Comparison of ENCODE assay signal across 20 cellular contexts in the genomic region with DNA sequence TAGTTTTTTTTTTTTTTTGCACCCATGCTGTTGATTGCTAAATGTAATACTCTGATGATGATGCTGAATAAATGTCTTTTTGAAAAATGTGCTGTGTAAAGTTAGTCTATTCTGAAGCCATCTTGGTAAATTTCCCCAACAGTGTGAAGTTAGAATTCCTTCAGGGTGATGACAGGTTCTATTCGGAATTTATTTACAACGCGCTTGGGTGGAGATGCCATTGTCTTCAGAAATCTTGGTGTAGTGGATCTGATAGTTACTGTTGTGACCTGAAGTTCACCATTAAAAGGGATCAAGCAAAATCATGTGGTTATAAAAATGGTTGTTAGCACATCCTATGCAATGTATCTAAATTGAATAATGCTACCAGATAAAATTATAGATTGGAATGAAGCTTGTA. TPM values are rescaled to one million over a fixed set of nuclear protein-coding genes. Genes with fewer than 3 reads are reported as not detected.
DNase-seq lines count a peak whose midpoint lies in the region; FAIRE-seq and TF ChIP-seq lines count a peak whose summit lies in the region.
"Had no signal": no experiment of that assay in that cellular context is flagged by ENCODE, and none has a peak within 500 bp of the region (broad histone marks: within the 10 kb centered on the region; RNA-seq: fewer than 3 reads in every experiment).

No MANE protein-coding gene starts in this region.

- no peaks in the 10 kb centered on the region for H3K36me3 ChIP-seq in astrocyte (ENCODE audit: insufficient read depth, low read length)

- H3K9me3 ChIP-seq in astrocyte (ENCODE audit: insufficient read depth, low read depth, low read length): no peaks in the 10 kb centered on the region

- H3K4me3 ChIP-seq in astrocyte (ENCODE audit: insufficient read depth, low read depth, low read length) (no peak overlapping the region), epithelial cell of esophagus (ENCODE audit: low read length) (no peak overlapping the region)

- H3K9me3 Mint-ChIP-seq in astrocyte (ENCODE audit: unreplicated experiment) (no peaks in the 10 kb centered on the region), Calu3 (ENCODE audit: low read depth, unreplicated experiment) (no peaks in the 10 kb centered on the region)
- H3K9me3 Mint-ChIP-seq: CD4-positive, alpha-beta T cell had no signal

- H3K9ac ChIP-seq in astrocyte (ENCODE audit: low read length): no peak overlapping the region

- no peaks in the 10 kb centered on the region for H3K27me3 ChIP-seq in astrocyte (ENCODE audit: insufficient read depth, low read length)

- H3K27me3 Mint-ChIP-seq in astrocyte (ENCODE audit: low read depth, unreplicated experiment) (peaks cover 12% of the 10 kb centered on the region), Calu3 (ENCODE audit: unreplicated experiment) (peaks cover 12% of the 10 kb centered on the region)

- no peaks in the 10 kb centered on the region for H3K79me2 ChIP-seq in astrocyte (ENCODE audit: insufficient read depth, low read length)

- no peak overlapping the region for H3K4me3 Mint-ChIP-seq in astrocyte (ENCODE audit: unreplicated experiment)
- H3K4me3 Mint-ChIP-seq in Calu3 (ENCODE audit: low read depth, unreplicated experiment): no peak overlapping the region
- H3K4me3 Mint-ChIP-seq: B cell; CD4-positive, alpha-beta T cell had no signal

- no peak overlapping the region for H3K4me2 ChIP-seq in astrocyte (ENCODE audit: low read length)

- intact Hi-C loops in posterior vena cava (cut with DNase I) (loop anchor here in 1 of 2 donors (5.0 kb wide), 1 partner anchor 38 kb away; no protein-coding TSS in a partner anchor), Calu3 (cut with micrococcal nuclease; ENCODE audit: unreplicated experiment) (loop anchor here (5.0 kb wide), 1 partner anchor 458 kb away; no protein-coding TSS in a partner anchor)

- H3K4me1 ChIP-seq in astrocyte (ENCODE audit: insufficient read depth, low read length): peaks cover 18% of the 10 kb centered on the region

- H3K27ac ChIP-seq in astrocyte (ENCODE audit: low read depth, low read length): no peak overlapping the region

- CTCF ChIA-PET in Calu3 (lab: Charles Lee): interaction anchor here (0.6 kb wide), 1 partner anchor 190 kb away, joined by 3 read pairs; no protein-coding TSS in a partner anchor

- no peaks in the 10 kb centered on the region for H4K20me1 ChIP-seq in astrocyte (ENCODE audit: insufficient read depth, low read length)

- FAIRE-seq in astrocyte (lab: Jason Lieb, UNC): no peak
- FAIRE-seq: D721Med, H54, HepG2, HTR-8/SVneo had no signal

- H3K36me3 Mint-ChIP-seq in astrocyte (ENCODE audit: low read depth, unreplicated experiment) (no peaks in the 10 kb centered on the region), Calu3 (ENCODE audit: insufficient read depth, unreplicated experiment) (no peaks in the 10 kb centered on the region)

- no peak overlapping the region for H2AFZ ChIP-seq in astrocyte (ENCODE audit: low read depth, low read length)

- H3K4me1 Mint-ChIP-seq in astrocyte (ENCODE audit: low read depth, unreplicated experiment): peaks cover 9% of the 10 kb centered on the region
- no peaks in the 10 kb centered on the region for H3K4me1 Mint-ChIP-seq in Calu3 (ENCODE audit: low read depth, unreplicated experiment)
- H3K4me1 Mint-ChIP-seq: B cell had no signal

- BruUV-seq in Calu3 (replicated peaks; lab: Mats Ljungman, UMichigan): no TSS peak

- DNase-seq in EH (ENCODE audit: low read depth): peak; percentile 8
- DNase-seq in astrocyte (ENCODE audit: low read depth): peak; percentile 31
- peak; percentile 34 for DNase-seq in epithelial cell of esophagus (ENCODE audit: low read depth)
- peak; percentile 0 for DNase-seq in posterior vena cava (ENCODE audit: low spot score)
- DNase-seq in HT-29 (ENCODE audit: low spot score): no peak
- no peak for DNase-seq in Calu3
- no peak for DNase-seq in NOMO-1 treated with dmso at 0.1 percent for 144 hours (lab: John Stamatoyannopoulos, UW; ENCODE audit: unreplicated experiment)
- DNase-seq in stimulated activated CD4-positive, alpha-beta T cell treated with anti-CD3 and anti-CD28 coated beads, Interleukin-4, amount 100 ng/mL, for 1 hour: no peak
- DNase-seq: 8988T; ACHN; C1 segment of cervical spinal cord; CD4-positive, alpha-beta T cell; DMS153; DMS79 treated with DMSO at 0.1 percent for 48 hours; GF-D8 had no signal

- H3K27ac Mint-ChIP-seq in astrocyte (ENCODE audit: unreplicated experiment) (no peak overlapping the region), Calu3 (ENCODE audit: unreplicated experiment) (no peak overlapping the region)
- H3K27ac Mint-ChIP-seq: B cell; CD4-positive, alpha-beta T cell had no signal

- TF ChIP-seq CTCF in astrocyte (IDR thresholded peaks at IDR 0.05; ENCODE audit: insufficient read depth, low read depth, low read length) (no peak), epithelial cell of esophagus (IDR thresholded peaks at IDR 0.05; ENCODE audit: insufficient read depth, low read depth, low read length, missing control alignments) (no peak), Calu3 (IDR thresholded peaks at IDR 0.05; ENCODE audit: unreplicated experiment) (no peak)

RNA-seq across cellular contexts. Expression of gene DMRT1, which starts 36.3 kb away (rescaled TPM):
- not detected in 2 replicates for total RNA-seq in astrocyte
- total RNA-seq in posterior vena cava: not detected
- not detected in 2 replicates for total RNA-seq in HT-29 (2014; rRNA removed; shearing (Covaris generic))
- total RNA-seq in Calu3 (2022): not detected in 2 replicates
- total RNA-seq: B cell; CD4-positive, alpha-beta T cell; HepG2 had no signal

Comparison
In these comparisons a context has a peak if more than half of its experiments do, and no peak if none do; other contexts are left out.
1. DNase-seq: peak in EH (single experiment), astrocyte (single experiment), epithelial cell of esophagus (single experiment) and posterior vena cava (single experiment); none in HT-29 (single experiment), Calu3 (single experiment), NOMO-1 treated with dmso at 0.1 percent for 144 hours (single experiment) and stimulated activated CD4-positive, alpha-beta T cell treated with anti-CD3 and anti-CD28 coated beads, Interleukin-4, amount 100 ng/mL, for 1 hour (single experiment).